In the genomic region with DNA sequence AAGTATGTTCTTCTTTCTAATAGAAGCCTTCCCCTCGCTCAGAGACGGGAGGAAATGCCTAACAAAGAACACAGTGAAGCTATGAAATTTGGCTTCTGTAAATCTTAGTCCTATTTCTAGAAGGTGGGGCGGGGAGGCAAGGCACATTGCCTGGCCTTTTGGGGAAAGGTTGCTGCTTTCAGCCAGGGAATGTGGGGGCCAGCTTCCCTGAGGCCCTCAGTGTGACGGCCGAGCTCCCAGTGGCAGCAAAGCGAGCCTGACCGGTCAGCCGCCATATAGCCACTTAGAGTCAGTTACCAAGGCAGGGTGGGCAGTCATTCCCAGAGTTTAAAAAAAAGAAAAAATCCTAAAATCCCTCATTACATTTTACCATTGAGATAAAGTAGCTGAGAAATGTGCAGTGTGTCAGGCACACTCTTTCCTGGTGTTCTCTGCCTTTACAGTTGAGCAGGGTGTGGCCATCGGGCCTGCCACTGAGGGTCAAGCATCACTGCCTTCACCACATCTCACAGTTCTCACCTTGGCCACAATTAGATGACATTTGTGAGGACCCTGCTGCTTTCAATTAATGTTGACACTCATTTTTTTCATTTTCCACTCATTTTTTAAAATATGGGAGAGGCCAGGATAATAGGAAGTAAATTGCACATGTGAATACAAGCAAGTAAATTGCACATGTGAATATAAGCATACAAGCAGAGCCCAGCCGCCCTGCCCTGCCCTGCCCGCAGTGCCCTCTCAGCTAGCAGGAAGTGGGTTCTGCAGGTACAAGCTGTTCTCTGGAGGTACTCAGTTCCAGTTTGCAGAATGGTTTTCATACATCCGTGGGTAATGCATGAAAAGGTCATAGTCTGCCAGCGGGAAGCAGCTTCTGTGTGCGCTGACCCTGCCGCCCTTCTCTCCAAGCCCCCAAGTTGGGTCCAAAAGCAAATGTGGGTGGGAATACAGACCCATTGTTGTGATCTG, we compare ENCODE assay signal across 8 cellular contexts.
DNase-seq lines count a peak whose midpoint lies in the region; ATAC-seq and TF ChIP-seq lines count a peak whose summit lies in the region.

No MANE protein-coding gene starts in this region.

- H3F3A ChIP-seq in neural progenitor cell (ENCODE audit: low read depth): peaks cover 33% of the 10 kb centered on the region

- H3K4me3 Mint-ChIP-seq in neural progenitor cell: peak overlapping the region; percentile 63

- peaks cover 10% of the 10 kb centered on the region for H3K27me3 Mint-ChIP-seq in neural progenitor cell (ENCODE audit: insufficient read depth, low read depth)

- no peaks in the 10 kb centered on the region for H3K9me3 ChIP-seq in neural progenitor cell (ENCODE audit: low read depth)
- H3K9me3 ChIP-seq in vagina: no peaks in the 10 kb centered on the region

- H3K27me3 ChIP-seq in neural progenitor cell: peaks cover 9% of the 10 kb centered on the region
- no peaks in the 10 kb centered on the region for H3K27me3 ChIP-seq in foreskin keratinocyte
- H3K27me3 ChIP-seq in vagina: no peaks in the 10 kb centered on the region

- H3K79me2 ChIP-seq in neural progenitor cell (ENCODE audit: low read depth): no peaks in the 10 kb centered on the region

- TF ChIP-seq CTCF in neural progenitor cell (IDR thresholded peaks at IDR 0.05) (no peak), foreskin keratinocyte (conservative IDR thresholded peaks at IDR 0.05) (no peak), vagina (IDR thresholded peaks at IDR 0.05) (no peak)

- H3K36me3 ChIP-seq in neural progenitor cell: no peaks in the 10 kb centered on the region
- H3K36me3 ChIP-seq in vagina: peaks cover 0 to 5% of the 10 kb centered on the region in 2 donors

- DNase-seq in activated T-cell treated with anti-CD3 and anti-CD28 coated beads for 24 hours (ENCODE audit: low read depth): peak; percentile 5
- DNase-seq in neural progenitor cell (ENCODE audit: low spot score): no peak
- DNase-seq in foreskin keratinocyte: no peak
- DNase-seq in NCI-H82 (lab: John Stamatoyannopoulos, UW): no peak
- DNase-seq in vagina (ENCODE audit: extremely low spot score in 2 of 2): no peak

- H3K4me2 ChIP-seq in neural progenitor cell: no peak overlapping the region

- ATAC-seq in GM18873 (IDR thresholded peaks at IDR 0.05; ENCODE audit: low FRiP score, unreplicated experiment) (peak; percentile 66), HG02943 (IDR thresholded peaks at IDR 0.05; ENCODE audit: low read depth, unreplicated experiment) (peak; percentile 72), foreskin keratinocyte (no peak), SK-N-SH treated with all-trans-retinoic acid at 6 μM for 48 hours (no peak)

- no peaks in the 10 kb centered on the region for H4K20me1 ChIP-seq in neural progenitor cell (ENCODE audit: low read depth)

- H3K27ac ChIP-seq in neural progenitor cell (no peak overlapping the region), foreskin keratinocyte (no peak overlapping the region), vagina (no peak overlapping the region)

- no peak overlapping the region for H2AFZ ChIP-seq in neural progenitor cell (replicated peaks)

- intact Hi-C loops in vagina (cut with DNase I): loop anchor here (10.0 kb wide), 1 partner anchor 95 kb away; no protein-coding TSS in a partner anchor

- TF ChIP-seq POLR2A in vagina (IDR thresholded peaks at IDR 0.05): no peak

- peaks cover 15% of the 10 kb centered on the region for H3K36me3 Mint-ChIP-seq in neural progenitor cell

- peak overlapping the region; percentile 53 for H3K27ac Mint-ChIP-seq in neural progenitor cell

- H3K4me3 ChIP-seq in neural progenitor cell: no peak overlapping the region
- H3K4me3 ChIP-seq in vagina: no peak overlapping the region

- peaks cover 49% of the 10 kb centered on the region for H3K4me1 Mint-ChIP-seq in neural progenitor cell

- H3K9ac ChIP-seq in neural progenitor cell: no peak overlapping the region

- H3K9me3 Mint-ChIP-seq in neural progenitor cell: peaks cover 2% of the 10 kb centered on the region

- H3K4me1 ChIP-seq in neural progenitor cell (peaks cover 33% of the 10 kb centered on the region), foreskin keratinocyte (no peaks in the 10 kb centered on the region), vagina (no peaks in the 10 kb centered on the region)

TF ChIP-seq in SK-N-SH treated with all-trans-retinoic acid at 6 μM for 48 hours, 23 proteins besides CTCF, POLR2A, EP300 and RAD21 (continues in another document):
- TF ChIP-seq RARB (CRISPR knock-in tag; IDR thresholded peaks at IDR 0.05) (no peak), ESRRG (CRISPR knock-in tag; IDR thresholded peaks at IDR 0.05) (no peak), SNAI2 (CRISPR knock-in tag; IDR thresholded peaks at IDR 0.05) (no peak), ARNTL (CRISPR knock-in tag; IDR thresholded peaks at IDR 0.05; ENCODE audit: borderline replicate concordance, low read depth) (no peak), BACH2 (CRISPR knock-in tag; IDR thresholded peaks at IDR 0.05; ENCODE audit: borderline replicate concordance) (no peak), TCF4 (CRISPR knock-in tag; IDR thresholded peaks at IDR 0.05; ENCODE audit: borderline replicate concordance) (no peak), GLIS3 (CRISPR knock-in tag; IDR thresholded peaks at IDR 0.05) (no peak), ZNF70 (CRISPR knock-in tag; IDR thresholded peaks at IDR 0.05) (no peak), ZFP3 (CRISPR knock-in tag; IDR thresholded peaks at IDR 0.05) (no peak), ISL1 (CRISPR knock-in tag; IDR thresholded peaks at IDR 0.05) (no peak), CSDC2 (CRISPR knock-in tag; IDR thresholded peaks at IDR 0.05) (no peak), ZNF565 (CRISPR knock-in tag; conservative IDR thresholded peaks at IDR 0.05; ENCODE audit: low read depth) (no peak)
- TF ChIP-seq, protein P1, sequence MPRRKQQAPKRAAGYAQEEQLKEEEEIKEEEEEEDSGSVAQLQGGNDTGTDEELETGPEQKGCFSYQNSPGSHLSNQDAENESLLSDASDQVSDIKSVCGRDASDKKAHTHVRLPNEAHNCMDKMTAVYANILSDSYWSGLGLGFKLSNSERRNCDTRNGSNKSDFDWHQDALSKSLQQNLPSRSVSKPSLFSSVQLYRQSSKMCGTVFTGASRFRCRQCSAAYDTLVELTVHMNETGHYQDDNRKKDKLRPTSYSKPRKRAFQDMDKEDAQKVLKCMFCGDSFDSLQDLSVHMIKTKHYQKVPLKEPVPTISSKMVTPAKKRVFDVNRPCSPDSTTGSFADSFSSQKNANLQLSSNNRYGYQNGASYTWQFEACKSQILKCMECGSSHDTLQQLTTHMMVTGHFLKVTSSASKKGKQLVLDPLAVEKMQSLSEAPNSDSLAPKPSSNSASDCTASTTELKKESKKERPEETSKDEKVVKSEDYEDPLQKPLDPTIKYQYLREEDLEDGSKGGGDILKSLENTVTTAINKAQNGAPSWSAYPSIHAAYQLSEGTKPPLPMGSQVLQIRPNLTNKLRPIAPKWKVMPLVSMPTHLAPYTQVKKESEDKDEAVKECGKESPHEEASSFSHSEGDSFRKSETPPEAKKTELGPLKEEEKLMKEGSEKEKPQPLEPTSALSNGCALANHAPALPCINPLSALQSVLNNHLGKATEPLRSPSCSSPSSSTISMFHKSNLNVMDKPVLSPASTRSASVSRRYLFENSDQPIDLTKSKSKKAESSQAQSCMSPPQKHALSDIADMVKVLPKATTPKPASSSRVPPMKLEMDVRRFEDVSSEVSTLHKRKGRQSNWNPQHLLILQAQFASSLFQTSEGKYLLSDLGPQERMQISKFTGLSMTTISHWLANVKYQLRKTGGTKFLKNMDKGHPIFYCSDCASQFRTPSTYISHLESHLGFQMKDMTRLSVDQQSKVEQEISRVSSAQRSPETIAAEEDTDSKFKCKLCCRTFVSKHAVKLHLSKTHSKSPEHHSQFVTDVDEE (CRISPR knock-in tag; IDR thresholded peaks at IDR 0.05): no peak
- TF ChIP-seq, protein P2, sequence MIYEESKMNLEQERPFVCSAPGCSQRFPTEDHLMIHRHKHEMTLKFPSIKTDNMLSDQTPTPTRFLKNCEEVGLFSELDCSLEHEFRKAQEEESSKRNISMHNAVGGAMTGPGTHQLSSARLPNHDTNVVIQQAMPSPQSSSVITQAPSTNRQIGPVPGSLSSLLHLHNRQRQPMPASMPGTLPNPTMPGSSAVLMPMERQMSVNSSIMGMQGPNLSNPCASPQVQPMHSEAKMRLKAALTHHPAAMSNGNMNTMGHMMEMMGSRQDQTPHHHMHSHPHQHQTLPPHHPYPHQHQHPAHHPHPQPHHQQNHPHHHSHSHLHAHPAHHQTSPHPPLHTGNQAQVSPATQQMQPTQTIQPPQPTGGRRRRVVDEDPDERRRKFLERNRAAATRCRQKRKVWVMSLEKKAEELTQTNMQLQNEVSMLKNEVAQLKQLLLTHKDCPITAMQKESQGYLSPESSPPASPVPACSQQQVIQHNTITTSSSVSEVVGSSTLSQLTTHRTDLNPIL (CRISPR knock-in tag; IDR thresholded peaks at IDR 0.05; ENCODE audit: low read depth): no peak
- TF ChIP-seq, protein P3, sequence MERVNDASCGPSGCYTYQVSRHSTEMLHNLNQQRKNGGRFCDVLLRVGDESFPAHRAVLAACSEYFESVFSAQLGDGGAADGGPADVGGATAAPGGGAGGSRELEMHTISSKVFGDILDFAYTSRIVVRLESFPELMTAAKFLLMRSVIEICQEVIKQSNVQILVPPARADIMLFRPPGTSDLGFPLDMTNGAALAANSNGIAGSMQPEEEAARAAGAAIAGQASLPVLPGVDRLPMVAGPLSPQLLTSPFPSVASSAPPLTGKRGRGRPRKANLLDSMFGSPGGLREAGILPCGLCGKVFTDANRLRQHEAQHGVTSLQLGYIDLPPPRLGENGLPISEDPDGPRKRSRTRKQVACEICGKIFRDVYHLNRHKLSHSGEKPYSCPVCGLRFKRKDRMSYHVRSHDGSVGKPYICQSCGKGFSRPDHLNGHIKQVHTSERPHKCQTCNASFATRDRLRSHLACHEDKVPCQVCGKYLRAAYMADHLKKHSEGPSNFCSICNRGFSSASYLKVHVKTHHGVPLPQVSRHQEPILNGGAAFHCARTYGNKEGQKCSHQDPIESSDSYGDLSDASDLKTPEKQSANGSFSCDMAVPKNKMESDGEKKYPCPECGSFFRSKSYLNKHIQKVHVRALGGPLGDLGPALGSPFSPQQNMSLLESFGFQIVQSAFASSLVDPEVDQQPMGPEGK (CRISPR knock-in tag; IDR thresholded peaks at IDR 0.05; ENCODE audit: borderline replicate concordance): no peak
- TF ChIP-seq, protein P4, sequence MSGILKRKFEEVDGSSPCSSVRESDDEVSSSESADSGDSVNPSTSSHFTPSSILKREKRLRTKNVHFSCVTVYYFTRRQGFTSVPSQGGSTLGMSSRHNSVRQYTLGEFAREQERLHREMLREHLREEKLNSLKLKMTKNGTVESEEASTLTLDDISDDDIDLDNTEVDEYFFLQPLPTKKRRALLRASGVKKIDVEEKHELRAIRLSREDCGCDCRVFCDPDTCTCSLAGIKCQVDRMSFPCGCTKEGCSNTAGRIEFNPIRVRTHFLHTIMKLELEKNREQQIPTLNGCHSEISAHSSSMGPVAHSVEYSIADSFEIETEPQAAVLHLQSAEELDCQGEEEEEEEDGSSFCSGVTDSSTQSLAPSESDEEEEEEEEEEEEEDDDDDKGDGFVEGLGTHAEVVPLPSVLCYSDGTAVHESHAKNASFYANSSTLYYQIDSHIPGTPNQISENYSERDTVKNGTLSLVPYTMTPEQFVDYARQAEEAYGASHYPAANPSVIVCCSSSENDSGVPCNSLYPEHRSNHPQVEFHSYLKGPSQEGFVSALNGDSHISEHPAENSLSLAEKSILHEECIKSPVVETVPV (CRISPR knock-in tag; IDR thresholded peaks at IDR 0.05): no peak

Comparison
In these comparisons a context has a peak if more than half of its experiments do, and no peak if none do; other contexts are left out.
1. ATAC-seq: peak in GM18873 (single experiment) and HG02943 (single experiment); none in foreskin keratinocyte (single experiment) and SK-N-SH treated with all-trans-retinoic acid at 6 μM for 48 hours (single experiment).